ENCODE assay signal across 2 cellular contexts in the genomic region with DNA sequence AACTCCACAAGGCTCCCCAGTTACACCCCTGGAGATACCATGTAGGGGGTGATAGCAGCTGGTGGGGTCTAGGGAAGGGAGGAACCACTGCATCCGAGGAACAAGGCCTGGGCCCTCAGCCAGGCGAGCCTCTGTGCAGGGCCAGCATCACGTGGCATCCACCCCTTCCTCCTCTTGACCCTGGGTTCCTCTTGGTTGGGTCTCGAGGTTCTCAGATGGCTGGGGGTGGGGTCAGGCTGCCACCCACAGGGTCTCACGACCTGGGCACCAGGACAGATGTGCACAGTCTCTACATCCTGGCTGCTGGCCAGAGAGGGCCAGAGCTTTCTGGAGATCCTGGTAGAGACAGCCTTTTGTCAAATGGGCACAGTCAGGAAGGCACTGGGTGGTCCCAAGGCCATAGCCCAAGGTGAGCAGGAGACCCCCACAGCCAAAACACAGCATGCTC.
TF ChIP-seq lines count a peak whose summit lies in the region.

No MANE protein-coding gene starts in this region.

TF ChIP-seq in HEK293, 187 proteins besides CTCF, POLR2A, EP300 and RAD21:
- TF ChIP-seq GLIS2 (tag by site-specific recombination; IDR thresholded peaks at IDR 0.05) (peak; percentile 20; the same call in 1 of the 2 replicates), ZBTB48 (tag by site-specific recombination; IDR thresholded peaks at IDR 0.05) (no peak), GLIS1 (tag by site-specific recombination; IDR thresholded peaks at IDR 0.05) (peak; percentile 80), ZNF530 (tag by site-specific recombination; IDR thresholded peaks at IDR 0.05; ENCODE audit: low read depth) (no peak), ZXDB (tag by site-specific recombination; IDR thresholded peaks at IDR 0.05) (no peak), ZNF610 (tag by site-specific recombination; IDR thresholded peaks at IDR 0.05; ENCODE audit: borderline replicate concordance) (no peak), REPIN1 (tag by site-specific recombination; IDR thresholded peaks at IDR 0.05; ENCODE audit: low read depth) (no peak), KLF10 (tag by site-specific recombination; IDR thresholded peaks at IDR 0.05) (no peak), ZFP3 (tag by site-specific recombination; IDR thresholded peaks at IDR 0.05; ENCODE audit: low read depth) (no peak), TCF7L2 (IDR thresholded peaks at IDR 0.05; ENCODE audit: borderline replicate concordance, low read depth, low read length) (no peak), SCRT2 (tag by site-specific recombination; IDR thresholded peaks at IDR 0.05) (no peak), ZNF391 (tag by site-specific recombination; IDR thresholded peaks at IDR 0.05; ENCODE audit: borderline replicate concordance, low read depth) (no peak), ZNF501 (tag by site-specific recombination; IDR thresholded peaks at IDR 0.05) (no peak)
- TF ChIP-seq, protein P1, sequence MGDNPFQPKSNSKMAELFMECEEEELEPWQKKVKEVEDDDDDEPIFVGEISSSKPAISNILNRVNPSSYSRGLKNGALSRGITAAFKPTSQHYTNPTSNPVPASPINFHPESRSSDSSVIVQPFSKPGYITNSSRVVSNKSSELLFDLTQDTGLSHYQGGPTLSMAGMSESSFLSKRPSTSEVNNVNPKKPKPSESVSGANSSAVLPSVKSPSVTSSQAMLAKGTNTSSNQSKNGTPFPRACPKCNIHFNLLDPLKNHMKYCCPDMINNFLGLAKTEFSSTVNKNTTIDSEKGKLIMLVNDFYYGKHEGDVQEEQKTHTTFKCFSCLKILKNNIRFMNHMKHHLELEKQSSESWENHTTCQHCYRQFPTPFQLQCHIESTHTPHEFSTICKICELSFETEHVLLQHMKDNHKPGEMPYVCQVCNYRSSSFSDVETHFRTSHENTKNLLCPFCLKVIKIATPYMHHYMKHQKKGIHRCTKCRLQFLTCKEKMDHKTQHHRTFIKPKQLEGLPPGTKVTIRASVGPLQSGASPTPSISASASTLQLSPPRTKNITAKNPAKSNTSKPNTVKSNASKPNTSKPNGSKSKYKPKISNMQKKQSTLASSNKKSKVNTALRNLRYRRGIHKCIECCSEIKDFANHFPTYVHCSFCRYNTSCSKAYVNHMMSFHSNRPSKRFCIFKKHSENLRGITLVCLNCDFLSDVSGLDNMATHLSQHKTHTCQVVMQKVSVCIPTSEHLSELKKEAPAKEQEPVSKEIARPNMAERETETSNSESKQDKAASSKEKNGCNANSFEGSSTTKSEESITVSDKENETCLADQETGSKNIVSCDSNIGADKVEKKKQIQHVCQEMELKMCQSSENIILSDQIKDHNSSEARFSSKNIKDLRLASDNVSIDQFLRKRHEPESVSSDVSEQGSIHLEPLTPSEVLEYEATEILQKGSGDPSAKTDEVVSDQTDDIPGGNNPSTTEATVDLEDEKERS (tag by site-specific recombination; IDR thresholded peaks at IDR 0.05), result no peak
- TF ChIP-seq, protein P2, sequence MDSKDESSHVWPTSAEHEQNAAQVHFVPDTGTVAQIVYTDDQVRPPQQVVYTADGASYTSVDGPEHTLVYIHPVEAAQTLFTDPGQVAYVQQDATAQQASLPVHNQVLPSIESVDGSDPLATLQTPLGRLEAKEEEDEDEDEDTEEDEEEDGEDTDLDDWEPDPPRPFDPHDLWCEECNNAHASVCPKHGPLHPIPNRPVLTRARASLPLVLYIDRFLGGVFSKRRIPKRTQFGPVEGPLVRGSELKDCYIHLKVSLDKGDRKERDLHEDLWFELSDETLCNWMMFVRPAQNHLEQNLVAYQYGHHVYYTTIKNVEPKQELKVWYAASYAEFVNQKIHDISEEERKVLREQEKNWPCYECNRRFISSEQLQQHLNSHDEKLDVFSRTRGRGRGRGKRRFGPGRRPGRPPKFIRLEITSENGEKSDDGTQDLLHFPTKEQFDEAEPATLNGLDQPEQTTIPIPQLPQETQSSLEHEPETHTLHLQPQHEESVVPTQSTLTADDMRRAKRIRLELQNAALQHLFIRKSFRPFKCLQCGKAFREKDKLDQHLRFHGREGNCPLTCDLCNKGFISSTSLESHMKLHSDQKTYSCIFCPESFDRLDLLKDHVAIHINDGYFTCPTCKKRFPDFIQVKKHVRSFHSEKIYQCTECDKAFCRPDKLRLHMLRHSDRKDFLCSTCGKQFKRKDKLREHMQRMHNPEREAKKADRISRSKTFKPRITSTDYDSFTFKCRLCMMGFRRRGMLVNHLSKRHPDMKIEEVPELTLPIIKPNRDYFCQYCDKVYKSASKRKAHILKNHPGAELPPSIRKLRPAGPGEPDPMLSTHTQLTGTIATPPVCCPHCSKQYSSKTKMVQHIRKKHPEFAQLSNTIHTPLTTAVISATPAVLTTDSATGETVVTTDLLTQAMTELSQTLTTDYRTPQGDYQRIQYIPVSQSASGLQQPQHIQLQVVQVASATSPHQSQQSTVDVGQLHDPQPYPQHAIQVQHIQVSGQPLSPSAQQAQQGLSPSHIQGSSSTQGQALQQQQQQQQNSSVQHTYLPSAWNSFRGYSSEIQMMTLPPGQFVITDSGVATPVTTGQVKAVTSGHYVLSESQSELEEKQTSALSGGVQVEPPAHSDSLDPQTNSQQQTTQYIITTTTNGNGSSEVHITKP (tag by site-specific recombination; IDR thresholded peaks at IDR 0.05), result no peak
- TF ChIP-seq, protein P3, sequence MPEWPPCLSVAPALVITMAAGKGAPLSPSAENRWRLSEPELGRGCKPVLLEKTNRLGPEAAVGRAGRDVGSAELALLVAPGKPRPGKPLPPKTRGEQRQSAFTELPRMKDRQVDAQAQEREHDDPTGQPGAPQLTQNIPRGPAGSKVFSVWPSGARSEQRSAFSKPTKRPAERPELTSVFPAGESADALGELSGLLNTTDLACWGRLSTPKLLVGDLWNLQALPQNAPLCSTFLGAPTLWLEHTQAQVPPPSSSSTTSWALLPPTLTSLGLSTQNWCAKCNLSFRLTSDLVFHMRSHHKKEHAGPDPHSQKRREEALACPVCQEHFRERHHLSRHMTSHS (tag by site-specific recombination; IDR thresholded peaks at IDR 0.05), result no peak
- TF ChIP-seq, protein P4, sequence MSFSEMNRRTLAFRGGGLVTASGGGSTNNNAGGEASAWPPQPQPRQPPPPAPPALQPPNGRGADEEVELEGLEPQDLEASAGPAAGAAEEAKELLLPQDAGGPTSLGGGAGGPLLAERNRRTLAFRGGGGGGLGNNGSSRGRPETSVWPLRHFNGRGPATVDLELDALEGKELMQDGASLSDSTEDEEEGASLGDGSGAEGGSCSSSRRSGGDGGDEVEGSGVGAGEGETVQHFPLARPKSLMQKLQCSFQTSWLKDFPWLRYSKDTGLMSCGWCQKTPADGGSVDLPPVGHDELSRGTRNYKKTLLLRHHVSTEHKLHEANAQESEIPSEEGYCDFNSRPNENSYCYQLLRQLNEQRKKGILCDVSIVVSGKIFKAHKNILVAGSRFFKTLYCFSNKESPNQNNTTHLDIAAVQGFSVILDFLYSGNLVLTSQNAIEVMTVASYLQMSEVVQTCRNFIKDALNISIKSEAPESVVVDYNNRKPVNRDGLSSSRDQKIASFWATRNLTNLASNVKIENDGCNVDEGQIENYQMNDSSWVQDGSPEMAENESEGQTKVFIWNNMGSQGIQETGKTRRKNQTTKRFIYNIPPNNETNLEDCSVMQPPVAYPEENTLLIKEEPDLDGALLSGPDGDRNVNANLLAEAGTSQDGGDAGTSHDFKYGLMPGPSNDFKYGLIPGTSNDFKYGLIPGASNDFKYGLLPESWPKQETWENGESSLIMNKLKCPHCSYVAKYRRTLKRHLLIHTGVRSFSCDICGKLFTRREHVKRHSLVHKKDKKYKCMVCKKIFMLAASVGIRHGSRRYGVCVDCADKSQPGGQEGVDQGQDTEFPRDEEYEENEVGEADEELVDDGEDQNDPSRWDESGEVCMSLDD (tag by site-specific recombination; IDR thresholded peaks at IDR 0.05), result no peak

TF ChIP-seq in SK-N-SH, 30 proteins besides CTCF, POLR2A, EP300 and RAD21:
- no peak for TF ChIP-seq GABPA (IDR thresholded peaks at IDR 0.05; ENCODE audit: low read depth)
- TF ChIP-seq RXRA (IDR thresholded peaks at IDR 0.05; ENCODE audit: borderline replicate concordance, low read depth), result no peak
- no peak for TF ChIP-seq CHD2 (IDR thresholded peaks at IDR 0.05; ENCODE audit: low read length, partially characterized antibody)
- no peak for TF ChIP-seq GATA2 (CRISPR knock-in tag; IDR thresholded peaks at IDR 0.05)
- no peak for TF ChIP-seq FOSL2 (IDR thresholded peaks at IDR 0.05; ENCODE audit: borderline replicate concordance, low read depth)
- TF ChIP-seq ELF1 (IDR thresholded peaks at IDR 0.05), result no peak
- TF ChIP-seq, protein P5, sequence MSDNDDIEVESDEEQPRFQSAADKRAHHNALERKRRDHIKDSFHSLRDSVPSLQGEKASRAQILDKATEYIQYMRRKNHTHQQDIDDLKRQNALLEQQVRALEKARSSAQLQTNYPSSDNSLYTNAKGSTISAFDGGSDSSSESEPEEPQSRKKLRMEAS (IDR thresholded peaks at IDR 0.05; ENCODE audit: low read depth), result no peak
- TF ChIP-seq, protein P6, sequence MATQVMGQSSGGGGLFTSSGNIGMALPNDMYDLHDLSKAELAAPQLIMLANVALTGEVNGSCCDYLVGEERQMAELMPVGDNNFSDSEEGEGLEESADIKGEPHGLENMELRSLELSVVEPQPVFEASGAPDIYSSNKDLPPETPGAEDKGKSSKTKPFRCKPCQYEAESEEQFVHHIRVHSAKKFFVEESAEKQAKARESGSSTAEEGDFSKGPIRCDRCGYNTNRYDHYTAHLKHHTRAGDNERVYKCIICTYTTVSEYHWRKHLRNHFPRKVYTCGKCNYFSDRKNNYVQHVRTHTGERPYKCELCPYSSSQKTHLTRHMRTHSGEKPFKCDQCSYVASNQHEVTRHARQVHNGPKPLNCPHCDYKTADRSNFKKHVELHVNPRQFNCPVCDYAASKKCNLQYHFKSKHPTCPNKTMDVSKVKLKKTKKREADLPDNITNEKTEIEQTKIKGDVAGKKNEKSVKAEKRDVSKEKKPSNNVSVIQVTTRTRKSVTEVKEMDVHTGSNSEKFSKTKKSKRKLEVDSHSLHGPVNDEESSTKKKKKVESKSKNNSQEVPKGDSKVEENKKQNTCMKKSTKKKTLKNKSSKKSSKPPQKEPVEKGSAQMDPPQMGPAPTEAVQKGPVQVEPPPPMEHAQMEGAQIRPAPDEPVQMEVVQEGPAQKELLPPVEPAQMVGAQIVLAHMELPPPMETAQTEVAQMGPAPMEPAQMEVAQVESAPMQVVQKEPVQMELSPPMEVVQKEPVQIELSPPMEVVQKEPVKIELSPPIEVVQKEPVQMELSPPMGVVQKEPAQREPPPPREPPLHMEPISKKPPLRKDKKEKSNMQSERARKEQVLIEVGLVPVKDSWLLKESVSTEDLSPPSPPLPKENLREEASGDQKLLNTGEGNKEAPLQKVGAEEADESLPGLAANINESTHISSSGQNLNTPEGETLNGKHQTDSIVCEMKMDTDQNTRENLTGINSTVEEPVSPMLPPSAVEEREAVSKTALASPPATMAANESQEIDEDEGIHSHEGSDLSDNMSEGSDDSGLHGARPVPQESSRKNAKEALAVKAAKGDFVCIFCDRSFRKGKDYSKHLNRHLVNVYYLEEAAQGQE (IDR thresholded peaks at IDR 0.05; ENCODE audit: low read depth, low read length), result no peak
- no peak for TF ChIP-seq FOXJ3 (CRISPR knock-in tag; IDR thresholded peaks at IDR 0.05)
- TF ChIP-seq, protein P7, sequence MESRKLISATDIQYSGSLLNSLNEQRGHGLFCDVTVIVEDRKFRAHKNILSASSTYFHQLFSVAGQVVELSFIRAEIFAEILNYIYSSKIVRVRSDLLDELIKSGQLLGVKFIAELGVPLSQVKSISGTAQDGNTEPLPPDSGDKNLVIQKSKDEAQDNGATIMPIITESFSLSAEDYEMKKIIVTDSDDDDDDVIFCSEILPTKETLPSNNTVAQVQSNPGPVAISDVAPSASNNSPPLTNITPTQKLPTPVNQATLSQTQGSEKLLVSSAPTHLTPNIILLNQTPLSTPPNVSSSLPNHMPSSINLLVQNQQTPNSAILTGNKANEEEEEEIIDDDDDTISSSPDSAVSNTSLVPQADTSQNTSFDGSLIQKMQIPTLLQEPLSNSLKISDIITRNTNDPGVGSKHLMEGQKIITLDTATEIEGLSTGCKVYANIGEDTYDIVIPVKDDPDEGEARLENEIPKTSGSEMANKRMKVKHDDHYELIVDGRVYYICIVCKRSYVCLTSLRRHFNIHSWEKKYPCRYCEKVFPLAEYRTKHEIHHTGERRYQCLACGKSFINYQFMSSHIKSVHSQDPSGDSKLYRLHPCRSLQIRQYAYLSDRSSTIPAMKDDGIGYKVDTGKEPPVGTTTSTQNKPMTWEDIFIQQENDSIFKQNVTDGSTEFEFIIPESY (IDR thresholded peaks at IDR 0.05; ENCODE audit: borderline replicate concordance, low read depth), result no peak
- TF ChIP-seq NRF1 (IDR thresholded peaks at IDR 0.05; ENCODE audit: low read depth, low read length), result no peak
- TF ChIP-seq YY1 (IDR thresholded peaks at IDR 0.05; ENCODE audit: low read depth), result no peak
